Comparison of ENCODE assay signal across 7 cellular contexts in the genomic region with DNA sequence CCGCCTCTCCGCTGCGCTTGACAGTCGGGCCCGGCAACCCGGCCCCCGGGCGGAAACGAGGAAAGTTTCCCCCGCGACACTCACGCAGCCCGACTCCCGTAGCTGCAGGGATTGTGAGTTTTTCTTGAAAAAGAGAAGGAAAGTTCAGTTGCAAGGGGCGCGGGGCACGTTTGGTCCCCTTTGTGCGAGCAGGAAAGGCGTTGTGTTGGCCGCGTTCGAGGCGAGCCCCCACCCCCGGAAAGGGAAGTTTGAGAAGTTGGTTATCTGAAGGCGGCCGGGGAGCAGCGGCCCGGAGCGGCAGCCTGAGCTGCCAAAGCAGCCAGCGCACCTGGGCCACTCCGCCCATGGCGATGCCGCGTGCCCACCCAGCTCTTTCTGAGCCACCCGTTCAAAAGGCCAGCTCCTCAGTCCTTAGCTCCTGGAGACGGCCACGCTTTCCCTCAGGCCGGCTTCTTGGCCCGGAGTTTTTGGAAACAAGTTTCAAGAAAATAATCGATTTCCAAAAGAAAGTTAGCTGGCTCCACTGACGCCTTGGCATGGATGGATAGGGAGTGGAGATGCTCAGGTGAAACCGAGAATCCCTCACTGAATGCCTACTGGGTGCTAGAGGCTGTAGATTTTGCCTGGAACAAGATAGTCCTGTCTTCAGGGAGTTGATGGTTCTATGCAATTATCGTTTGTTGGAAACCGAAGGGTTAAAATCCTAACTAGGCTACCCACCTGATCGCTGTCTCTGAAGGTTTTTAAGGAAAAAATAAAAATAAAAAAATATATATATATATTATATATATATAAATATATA. TPM values are rescaled to one million over a fixed set of nuclear protein-coding genes. Genes with fewer than 3 reads are reported as not detected.
DNase-seq lines count a peak whose midpoint lies in the region; ATAC-seq lines count a peak whose summit lies in the region.

No MANE protein-coding gene starts in this region.

- no peaks in the 10 kb centered on the region for H3K27me3 ChIP-seq in aorta (ENCODE audit: control insufficient read depth in 1 of 2, insufficient read depth in 2 of 2, low read length in 1 of 2)

- peak; percentile 58 for ATAC-seq in GM18907 (IDR thresholded peaks at IDR 0.05; ENCODE audit: unreplicated experiment)
- ATAC-seq in HG02981 (IDR thresholded peaks at IDR 0.05; ENCODE audit: unreplicated experiment) = peak; percentile 47
- ATAC-seq in aorta (ENCODE audit: low FRiP score) = peak; percentile 56

- H3K4me1 ChIP-seq in aorta (ENCODE audit: control insufficient read depth in 1 of 2, insufficient read depth in 2 of 2, low read length in 2 of 2) = peaks cover 1 to 6% of the 10 kb centered on the region in 2 donors

- H3K27ac ChIP-seq in aorta (ENCODE audit: low read depth in 1 of 2, low read length in 2 of 2) = peak overlapping the region; percentile 70 to 88

- no peaks in the 10 kb centered on the region for H3K36me3 ChIP-seq in aorta (ENCODE audit: control insufficient read depth in 1 of 2, insufficient read depth in 2 of 2, low read length in 1 of 2)

- no peaks in the 10 kb centered on the region for H3K9me3 ChIP-seq in aorta (ENCODE audit: control insufficient read depth, low read length)

- 5% methylated on average over 45 of the region's 45 CpGs for WGBS in aorta, 2 donors

- peak; percentile 40 for DNase-seq in RKO (ENCODE audit: low spot score)
- peak; percentile 70 for DNase-seq in activated gamma-delta T cell treated with Interleukin-2 at 50 U/mL for 16 hours
- peak in 40 of 42 donors; percentile 5 to 67 (median 42) for DNase-seq in head of caudate nucleus
- peak; percentile 29 for DNase-seq in pons (ENCODE audit: low spot score)
- DNase-seq in aorta = peak; percentile 84 to 88

- intact Hi-C loops in head of caudate nucleus (cut with DNase I) (no loop called here), aorta (cut with DNase I) (loop anchor here (5.0 to 10.0 kb wide), 5 partner anchors 55 to 165 kb away; no protein-coding TSS in a partner anchor)

- peak overlapping the region; percentile 62 to 85 for H3K4me3 ChIP-seq in aorta (ENCODE audit: low read length in 2 of 2)

RNA-seq across cellular contexts. Expression of gene TGFBR2, which starts 0.8 kb away (rescaled TPM):
- total RNA-seq in aorta = 100 to 1,000 TPM; 279 to 303 TPM
- polyA plus RNA-seq in aorta = 100 to 1,000 TPM in 1 of 2 donors, 10 to 100 TPM in 1; 57.3 to 153 TPM

Comparison
In these comparisons a context has a peak if more than half of its experiments do, and no peak if none do; other contexts are left out.
1. Peak in every context shown above with its lines: DNase-seq, ATAC-seq, H3K4me3 ChIP-seq and H3K27ac ChIP-seq.
2. DNase-seq: peak in every context shown above with its lines; median percentile 86 in aorta; 70 in activated gamma-delta T cell treated with Interleukin-2 at 50 U/mL for 16 hours; 42 in head of caudate nucleus; 40 in RKO; 29 in pons.